In the genomic region with DNA sequence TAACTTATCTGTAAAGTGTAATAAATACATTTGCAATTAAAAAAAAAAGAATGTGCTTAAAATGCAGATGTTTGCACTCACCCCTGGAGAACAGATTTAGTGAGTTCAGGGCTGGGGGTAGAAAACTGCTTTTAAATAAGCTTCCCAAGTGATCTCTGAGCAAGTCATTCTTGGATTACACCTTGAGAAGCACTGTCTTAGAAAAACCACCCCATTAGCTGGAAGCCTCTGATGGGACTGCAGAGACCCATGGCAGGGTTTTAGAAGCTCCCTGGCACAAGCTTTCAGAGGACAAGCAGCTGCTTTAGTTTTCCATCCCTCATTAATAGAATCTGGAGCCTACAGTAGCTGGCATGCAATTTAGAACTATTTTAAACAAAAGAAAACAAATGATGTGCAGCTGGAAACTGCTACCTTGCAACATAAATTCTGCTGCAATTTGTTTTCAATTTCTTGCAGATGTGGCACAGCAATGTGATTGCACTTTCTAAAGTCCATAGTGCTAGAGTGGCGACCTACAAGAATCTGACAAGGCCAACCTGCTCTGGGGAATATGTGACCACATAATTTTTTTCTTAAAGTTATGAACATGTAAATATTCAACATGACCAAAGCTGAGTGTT, we compare ENCODE assay signal across 19 cellular contexts.
"Had no signal": no experiment of that assay in that cellular context is flagged by ENCODE, and none has a peak within 500 bp of the region (broad histone marks: within the 10 kb centered on the region; RNA-seq: fewer than 3 reads in every experiment).

No MANE protein-coding gene starts in this region.

- H3K4me1 ChIP-seq: body of pancreas, left lung, upper lobe of right lung had no signal

- H3K9me3 ChIP-seq: body of pancreas, left lung, spleen, upper lobe of right lung had no signal

- DNase-seq: activated CD4-positive, alpha-beta memory T cell treated with anti-CD3 and anti-CD28 coated beads for 36 hours; activated CD4-positive, alpha-beta T cell treated with anti-CD3 and anti-CD28 coated beads for 48 hours; activated effector memory CD4-positive, alpha-beta T cell treated with Interleukin-2 at 50 U/mL for 16 hours; activated naive CD4-positive, alpha-beta T cell treated with anti-CD3 and anti-CD28 coated beads, Interleukin-2, amount 50 U/mL, for 16 hours; activated naive CD8-positive, alpha-beta T cell treated with anti-CD3 and anti-CD28 coated beads, Interleukin-2, amount 50 U/mL, for 24 hours; activated T-cell treated with anti-CD3 and anti-CD28 coated beads, Interleukin-2, amount 50 U/mL, for 48 hours; anterior cingulate cortex; body of pancreas; effector memory CD4-positive, alpha-beta T cell; left lung; naive thymus-derived CD4-positive, alpha-beta T cell; retina; spleen; stimulated activated CD4-positive, alpha-beta T cell treated with anti-CD3 and anti-CD28 coated beads, Interleukin-4, amount 100 ng/mL, for 24 hours; stimulated activated naive CD8-positive, alpha-beta T cell treated with anti-CD3 and anti-CD28 coated beads, Interleukin-15, Interleukin-2, amounts not matched to agents 100 U/mL and 50 U/mL, for 24 hours; upper lobe of right lung had no signal

- ATAC-seq: activated naive CD8-positive, alpha-beta T cell treated with anti-CD3 and anti-CD28 coated beads, Interleukin-2, amount 50 U/mL, for 24 hours; body of pancreas; esophagus mucosa; left lung; naive thymus-derived CD4-positive, alpha-beta T cell; stimulated activated naive CD8-positive, alpha-beta T cell treated with anti-CD3 and anti-CD28 coated beads, Interleukin-15, Interleukin-2, amounts not matched to agents 100 U/mL and 50 U/mL, for 24 hours; upper lobe of right lung had no signal

- H3K36me3 ChIP-seq: cardiac muscle cell, left lung, spleen, upper lobe of right lung had no signal

- H3K27ac ChIP-seq: body of pancreas, cardiac muscle cell, left lung, spleen, upper lobe of right lung had no signal

- H3K27me3 ChIP-seq: body of pancreas, cardiac muscle cell, left lung, spleen, upper lobe of right lung had no signal

- H3K4me3 ChIP-seq: body of pancreas, cardiac muscle cell, left lung, lung, spleen, upper lobe of right lung had no signal
